18 cellular contexts compared by ENCODE assay signal in the genomic region with DNA sequence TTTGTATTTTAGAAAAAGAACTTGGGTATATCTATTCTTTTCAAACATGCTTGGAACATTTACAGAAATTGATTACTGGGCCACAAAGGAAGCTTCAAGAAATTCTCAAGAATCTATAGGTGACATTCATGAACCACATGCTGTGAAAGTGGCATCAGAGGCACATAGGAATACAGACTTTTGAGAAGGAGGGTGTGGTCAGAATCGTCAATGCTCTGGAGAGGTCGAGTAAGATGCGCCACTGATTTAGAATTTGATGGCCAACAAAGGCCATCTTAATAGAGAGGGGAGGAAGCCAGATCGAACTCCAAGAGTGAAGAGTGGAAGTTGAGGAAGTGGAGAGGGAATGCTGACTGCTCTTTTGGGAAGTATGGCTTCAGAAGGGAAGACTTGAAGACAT. TPM values are rescaled to one million over a fixed set of nuclear protein-coding genes. Genes with fewer than 3 reads are reported as not detected.
DNase-seq lines count a peak whose midpoint lies in the region; ATAC-seq and TF ChIP-seq lines count a peak whose summit lies in the region.
"Had no signal": no experiment of that assay in that cellular context is flagged by ENCODE, and none has a peak within 500 bp of the region (broad histone marks: within the 10 kb centered on the region; RNA-seq: fewer than 3 reads in every experiment).

No MANE protein-coding gene starts in this region.

- H3K36me3 Mint-ChIP-seq in T-helper 1 cell treated with Interleukin-12 subunit alpha and Interleukin-12 subunit beta and Interleukin-4 antibody, amounts not matched to agents 30 μg/mL and 1 μg/mL, for 36 hours (ENCODE audit: low read depth) = peaks cover 21% of the 10 kb centered on the region
- H3K36me3 Mint-ChIP-seq in CD14-positive monocyte (no peaks in the 10 kb centered on the region), activated B cell treated with CpG ODN at 0.5 μM for 24 hours (ENCODE audit: low read depth) (peaks cover 6% of the 10 kb centered on the region), immature natural killer cell (no peaks in the 10 kb centered on the region)

- H3K9me3 Mint-ChIP-seq in T-helper 1 cell treated with Interleukin-12 subunit alpha and Interleukin-12 subunit beta and Interleukin-4 antibody, amounts not matched to agents 30 μg/mL and 1 μg/mL, for 36 hours = no peaks in the 10 kb centered on the region
- H3K9me3 Mint-ChIP-seq in CD14-positive monocyte (peaks cover 0 to 2% (median 0%) of the 10 kb centered on the region in 7 donors), activated B cell treated with CpG ODN at 0.5 μM for 24 hours (no peaks in the 10 kb centered on the region), immature natural killer cell (no peaks in the 10 kb centered on the region)

- peak overlapping the region; percentile 58 for H3K4me3 Mint-ChIP-seq in T-helper 1 cell treated with Interleukin-12 subunit alpha and Interleukin-12 subunit beta and Interleukin-4 antibody, amounts not matched to agents 30 μg/mL and 1 μg/mL, for 36 hours
- no peak overlapping the region for H3K4me3 Mint-ChIP-seq in CD14-positive monocyte
- H3K4me3 Mint-ChIP-seq in activated B cell treated with CpG ODN at 0.5 μM for 24 hours = peak overlapping the region; percentile 2
- H3K4me3 Mint-ChIP-seq in immature natural killer cell = no peak overlapping the region

- H3K27ac Mint-ChIP-seq in T-helper 1 cell treated with Interleukin-12 subunit alpha and Interleukin-12 subunit beta and Interleukin-4 antibody, amounts not matched to agents 30 μg/mL and 1 μg/mL, for 36 hours = peak overlapping the region; percentile 87
- H3K27ac Mint-ChIP-seq in CD14-positive monocyte (peak overlapping the region in 6 of 7 donors; percentile 65 to 92 (median 84)), activated B cell treated with CpG ODN at 0.5 μM for 24 hours (peak overlapping the region; percentile 80), immature natural killer cell (peak overlapping the region in 5 of 6 donors; percentile 12 to 32 (median 29))

- H3K4me1 Mint-ChIP-seq in T-helper 1 cell treated with Interleukin-12 subunit alpha and Interleukin-12 subunit beta and Interleukin-4 antibody, amounts not matched to agents 30 μg/mL and 1 μg/mL, for 36 hours (ENCODE audit: low read depth) = peaks cover 53% of the 10 kb centered on the region
- H3K4me1 Mint-ChIP-seq in CD14-positive monocyte (peaks cover 48% of the 10 kb centered on the region), activated B cell treated with CpG ODN at 0.5 μM for 24 hours (peaks cover 76% of the 10 kb centered on the region), immature natural killer cell (peaks cover 34 to 48% of the 10 kb centered on the region in 2 donors)

- no peak for DNase-seq in T-helper 1 cell
- DNase-seq in CD14-positive monocyte (ENCODE audit: low spot score) = no peak
- no peak for DNase-seq in activated B cell treated with CpG ODN at 0.5 μM for 24 hours
- no peak for DNase-seq in immature natural killer cell
- no peak for DNase-seq in activated CD4-positive, CD25-positive, alpha-beta regulatory T cell (lab: John Stamatoyannopoulos, UW)
- DNase-seq in cortex of kidney (lab: John Stamatoyannopoulos, UW) = no peak
- DNase-seq: BE2C; GM23248; left ventricle myocardium superior; NCI-H187; NCI-H226; stimulated activated CD4-positive, alpha-beta T cell treated with anti-CD3 and anti-CD28 coated beads, Interleukin-15, amount 100 ng/mL, for 24 hours; T-helper 9 cell; transverse colon had no signal

- POLR2A ChIA-PET in activated B cell treated with CpG ODN at 0.5 μM for 24 hours (lab: Charles Lee) = interaction anchor here (0.7 to 3.8 kb wide), 5 partner anchors 9 to 35 kb away, joined by 3 to 14 read pairs (median 6); no protein-coding TSS in a partner anchor

- no peak for TF ChIP-seq CTCF in CD14-positive monocyte (IDR thresholded peaks at IDR 0.05)
- TF ChIP-seq CTCF in activated B cell treated with CpG ODN at 0.5 μM for 24 hours (IDR thresholded peaks at IDR 0.05) = no peak

- intact Hi-C loops in CD14-positive monocyte (cut with micrococcal nuclease) (loop anchor here in 1 of 2 donors (5.0 kb wide), 1 partner anchor 40 kb away; a partner anchor contains a TSS), activated B cell treated with CpG ODN at 0.5 μM for 24 hours (cut with micrococcal nuclease) (no loop called here)

- CTCF ChIA-PET in activated B cell treated with CpG ODN at 0.5 μM for 24 hours (lab: Charles Lee) = no interaction called here

- H3K27me3 Mint-ChIP-seq in T-helper 1 cell treated with Interleukin-12 subunit alpha and Interleukin-12 subunit beta and Interleukin-4 antibody, amounts not matched to agents 30 μg/mL and 1 μg/mL, for 36 hours (ENCODE audit: low read depth) = peaks cover 5% of the 10 kb centered on the region
- H3K27me3 Mint-ChIP-seq in CD14-positive monocyte (ENCODE audit: low read depth in 3 of 3) (no peaks in the 10 kb centered on the region), activated B cell treated with CpG ODN at 0.5 μM for 24 hours (no peaks in the 10 kb centered on the region), immature natural killer cell (ENCODE audit: low read depth in 3 of 3) (peaks cover 3 to 7% (median 5%) of the 10 kb centered on the region in 3 donors)

- ATAC-seq in activated B cell treated with CpG ODN at 0.5 μM for 24 hours (ENCODE audit: low read depth) (no peak), HG03432 (IDR thresholded peaks at IDR 0.05; ENCODE audit: unreplicated experiment) (no peak)
- ATAC-seq: activated CD4-positive, CD25-positive, alpha-beta regulatory T cell treated with anti-CD3 and anti-CD28 coated beads, Interleukin-2, amount 50 U/mL, for 24 hours; left ventricle myocardium superior; Panc1 had no signal

RNA-seq across cellular contexts. Expression of a gene that starts 3.5 kb away (rescaled TPM):
- 10 to 100 TPM; 82.6 to 85.2 TPM for polyA plus RNA-seq in CD14-positive monocyte
- 61.0 and 68.3 TPM in 2 replicates for total RNA-seq in activated B cell treated with CpG ODN at 0.5 μM for 24 hours
- 100 to 1,000 TPM; 133 to 162 (median 148) TPM for polyA plus RNA-seq in immature natural killer cell

RNA-seq across cellular contexts. Expression of a gene that starts 41.7 kb away (rescaled TPM):
- polyA plus RNA-seq in CD14-positive monocyte (10 to 100 TPM; 25.1 to 35.6 TPM), immature natural killer cell (10 to 100 TPM; 15.7 to 38.7 (median 20.1) TPM)
- 176 and 202 TPM in 2 replicates for total RNA-seq in activated B cell treated with CpG ODN at 0.5 μM for 24 hours

Comparison
In these comparisons a context has a peak if more than half of its experiments do, and no peak if none do; other contexts are left out.
1. H3K27ac Mint-ChIP-seq: peak in every context shown above with its lines; median percentile 87 in T-helper 1 cell treated with Interleukin-12 subunit alpha and Interleukin-12 subunit beta and Interleukin-4 antibody, amounts not matched to agents 30 μg/mL and 1 μg/mL, for 36 hours; 84 in CD14-positive monocyte; 80 in activated B cell treated with CpG ODN at 0.5 μM for 24 hours; 29 in immature natural killer cell.
2. H3K4me3 Mint-ChIP-seq: peak in T-helper 1 cell treated with Interleukin-12 subunit alpha and Interleukin-12 subunit beta and Interleukin-4 antibody, amounts not matched to agents 30 μg/mL and 1 μg/mL, for 36 hours (single experiment) and activated B cell treated with CpG ODN at 0.5 μM for 24 hours (single experiment); none in CD14-positive monocyte (0 of 2) and immature natural killer cell (0 of 5).